In the genomic region with DNA sequence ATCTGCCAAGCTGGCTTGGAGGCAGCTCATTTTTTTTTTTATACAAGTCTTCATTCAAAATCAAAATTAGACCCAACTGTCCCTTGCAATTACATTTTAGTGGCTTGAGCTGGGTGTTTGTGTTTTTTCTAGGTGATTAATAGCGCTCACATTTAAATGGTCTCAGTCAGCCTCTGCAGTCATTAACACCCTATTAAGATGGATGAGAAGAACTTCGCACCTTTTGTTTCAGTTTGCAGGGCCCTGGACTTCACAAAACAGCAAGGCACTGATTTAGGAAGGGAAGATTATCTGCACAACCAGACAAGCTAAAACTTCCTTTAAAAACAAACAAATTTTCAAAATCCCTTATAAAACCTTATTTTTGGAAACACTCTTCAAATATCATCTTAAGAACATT, we compare ENCODE assay signal across 1 cellular context.
TF ChIP-seq lines count a peak whose summit lies in the region.

No MANE protein-coding gene starts in this region.

TF ChIP-seq in GM23338, 12 proteins besides CTCF, POLR2A, EP300 and RAD21 (continued from another document):
- TF ChIP-seq, protein P1, sequence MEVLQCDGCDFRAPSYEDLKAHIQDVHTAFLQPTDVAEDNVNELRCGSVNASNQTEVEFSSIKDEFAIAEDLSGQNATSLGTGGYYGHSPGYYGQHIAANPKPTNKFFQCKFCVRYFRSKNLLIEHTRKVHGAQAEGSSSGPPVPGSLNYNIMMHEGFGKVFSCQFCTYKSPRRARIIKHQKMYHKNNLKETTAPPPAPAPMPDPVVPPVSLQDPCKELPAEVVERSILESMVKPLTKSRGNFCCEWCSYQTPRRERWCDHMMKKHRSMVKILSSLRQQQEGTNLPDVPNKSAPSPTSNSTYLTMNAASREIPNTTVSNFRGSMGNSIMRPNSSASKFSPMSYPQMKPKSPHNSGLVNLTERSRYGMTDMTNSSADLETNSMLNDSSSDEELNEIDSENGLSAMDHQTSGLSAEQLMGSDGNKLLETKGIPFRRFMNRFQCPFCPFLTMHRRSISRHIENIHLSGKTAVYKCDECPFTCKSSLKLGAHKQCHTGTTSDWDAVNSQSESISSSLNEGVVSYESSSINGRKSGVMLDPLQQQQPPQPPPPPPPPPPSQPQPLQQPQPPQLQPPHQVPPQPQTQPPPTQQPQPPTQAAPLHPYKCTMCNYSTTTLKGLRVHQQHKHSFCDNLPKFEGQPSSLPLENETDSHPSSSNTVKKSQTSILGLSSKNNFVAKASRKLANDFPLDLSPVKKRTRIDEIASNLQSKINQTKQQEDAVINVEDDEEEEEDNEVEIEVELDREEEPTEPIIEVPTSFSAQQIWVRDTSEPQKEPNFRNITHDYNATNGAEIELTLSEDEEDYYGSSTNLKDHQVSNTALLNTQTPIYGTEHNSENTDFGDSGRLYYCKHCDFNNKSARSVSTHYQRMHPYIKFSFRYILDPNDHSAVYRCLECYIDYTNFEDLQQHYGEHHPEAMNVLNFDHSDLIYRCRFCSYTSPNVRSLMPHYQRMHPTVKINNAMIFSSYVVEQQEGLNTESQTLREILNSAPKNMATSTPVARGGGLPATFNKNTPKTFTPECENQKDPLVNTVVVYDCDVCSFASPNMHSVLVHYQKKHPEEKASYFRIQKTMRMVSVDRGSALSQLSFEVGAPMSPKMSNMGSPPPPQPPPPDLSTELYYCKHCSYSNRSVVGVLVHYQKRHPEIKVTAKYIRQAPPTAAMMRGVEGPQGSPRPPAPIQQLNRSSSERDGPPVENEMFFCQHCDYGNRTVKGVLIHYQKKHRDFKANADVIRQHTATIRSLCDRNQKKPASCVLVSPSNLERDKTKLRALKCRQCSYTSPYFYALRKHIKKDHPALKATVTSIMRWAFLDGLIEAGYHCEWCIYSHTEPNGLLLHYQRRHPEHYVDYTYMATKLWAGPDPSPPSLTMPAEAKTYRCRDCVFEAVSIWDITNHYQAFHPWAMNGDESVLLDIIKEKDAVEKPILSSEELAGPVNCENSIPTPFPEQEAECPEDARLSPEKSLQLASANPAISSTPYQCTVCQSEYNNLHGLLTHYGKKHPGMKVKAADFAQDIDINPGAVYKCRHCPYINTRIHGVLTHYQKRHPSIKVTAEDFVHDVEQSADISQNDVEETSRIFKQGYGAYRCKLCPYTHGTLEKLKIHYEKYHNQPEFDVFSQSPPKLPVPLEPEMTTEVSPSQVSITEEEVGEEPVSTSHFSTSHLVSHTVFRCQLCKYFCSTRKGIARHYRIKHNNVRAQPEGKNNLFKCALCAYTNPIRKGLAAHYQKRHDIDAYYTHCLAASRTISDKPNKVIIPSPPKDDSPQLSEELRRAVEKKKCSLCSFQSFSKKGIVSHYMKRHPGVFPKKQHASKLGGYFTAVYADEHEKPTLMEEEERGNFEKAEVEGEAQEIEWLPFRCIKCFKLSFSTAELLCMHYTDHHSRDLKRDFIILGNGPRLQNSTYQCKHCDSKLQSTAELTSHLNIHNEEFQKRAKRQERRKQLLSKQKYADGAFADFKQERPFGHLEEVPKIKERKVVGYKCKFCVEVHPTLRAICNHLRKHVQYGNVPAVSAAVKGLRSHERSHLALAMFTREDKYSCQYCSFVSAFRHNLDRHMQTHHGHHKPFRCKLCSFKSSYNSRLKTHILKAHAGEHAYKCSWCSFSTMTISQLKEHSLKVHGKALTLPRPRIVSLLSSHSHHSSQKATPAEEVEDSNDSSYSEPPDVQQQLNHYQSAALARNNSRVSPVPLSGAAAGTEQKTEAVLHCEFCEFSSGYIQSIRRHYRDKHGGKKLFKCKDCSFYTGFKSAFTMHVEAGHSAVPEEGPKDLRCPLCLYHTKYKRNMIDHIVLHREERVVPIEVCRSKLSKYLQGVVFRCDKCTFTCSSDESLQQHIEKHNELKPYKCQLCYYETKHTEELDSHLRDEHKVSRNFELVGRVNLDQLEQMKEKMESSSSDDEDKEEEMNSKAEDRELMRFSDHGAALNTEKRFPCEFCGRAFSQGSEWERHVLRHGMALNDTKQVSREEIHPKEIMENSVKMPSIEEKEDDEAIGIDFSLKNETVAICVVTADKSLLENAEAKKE (CRISPR knock-in tag; IDR thresholded peaks at IDR 0.05), result no peak
- no peak for TF ChIP-seq NANOG (IDR thresholded peaks at IDR 0.05; ENCODE audit: borderline replicate concordance)
- no peak for TF ChIP-seq CREB1 (CRISPR knock-in tag; IDR thresholded peaks at IDR 0.05; ENCODE audit: low read depth)
- TF ChIP-seq, protein P2, sequence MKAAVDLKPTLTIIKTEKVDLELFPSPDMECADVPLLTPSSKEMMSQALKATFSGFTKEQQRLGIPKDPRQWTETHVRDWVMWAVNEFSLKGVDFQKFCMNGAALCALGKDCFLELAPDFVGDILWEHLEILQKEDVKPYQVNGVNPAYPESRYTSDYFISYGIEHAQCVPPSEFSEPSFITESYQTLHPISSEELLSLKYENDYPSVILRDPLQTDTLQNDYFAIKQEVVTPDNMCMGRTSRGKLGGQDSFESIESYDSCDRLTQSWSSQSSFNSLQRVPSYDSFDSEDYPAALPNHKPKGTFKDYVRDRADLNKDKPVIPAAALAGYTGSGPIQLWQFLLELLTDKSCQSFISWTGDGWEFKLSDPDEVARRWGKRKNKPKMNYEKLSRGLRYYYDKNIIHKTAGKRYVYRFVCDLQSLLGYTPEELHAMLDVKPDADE (IDR thresholded peaks at IDR 0.05), result no peak
